9 cellular contexts compared by ENCODE assay signal in genomic region chr1:184745929-184746583, GRCh38. TPM values are rescaled to one million over a fixed set of nuclear protein-coding genes. Genes with fewer than 3 reads are reported as not detected.
A peak's percentile ranks its signal among the peaks of the same experiment; 100 is the strongest.
DNase-seq lines count a peak whose midpoint lies in the region; ATAC-seq and TF ChIP-seq lines count a peak whose summit lies in the region.
"Had no signal": no experiment of that assay in that cellular context is flagged by ENCODE, and none has a peak within 500 bp of the region (broad histone marks: within the 10 kb centered on the region; RNA-seq: fewer than 3 reads in every experiment).

No MANE protein-coding gene starts in this region.

- peak in 2 of 5 donors; percentile 11 to 34 for DNase-seq in CD8-positive, alpha-beta memory T cell
- peak in 4 of 34 experiments; percentile 2 to 29 (median 4) for DNase-seq in T-cell
- no peak for DNase-seq in epidermal melanocyte (ENCODE audit: insufficient read length, low spot score)
- no peak for DNase-seq in SW 1271 (lab: John Stamatoyannopoulos, UW)
- DNase-seq: NCI-H2107 had no signal

- H3K4me1 ChIP-seq in CD8-positive, alpha-beta memory T cell (ENCODE audit: insufficient read depth, low read length) = peaks cover 48% of the 10 kb centered on the region
- peaks cover 3 to 16% (median 11%) of the 10 kb centered on the region in 4 donors for H3K4me1 ChIP-seq in liver (ENCODE audit: control insufficient read depth in 4 of 4, insufficient read depth in 4 of 4, low read length in 3 of 4)

- peaks cover 0 to 10% (median 2%) of the 10 kb centered on the region in 3 donors for H3K36me3 Mint-ChIP-seq in CD8-positive, alpha-beta memory T cell
- peaks cover 6% of the 10 kb centered on the region for H3K36me3 Mint-ChIP-seq in T-cell

- CTCF ChIA-PET in CD8-positive, alpha-beta memory T cell (lab: Charles Lee) = interaction anchor here (1.0 to 1.1 kb wide), 2 partner anchors 12 to 59 kb away, joined by 3 read pairs; no protein-coding TSS in a partner anchor
- CTCF ChIA-PET in T-cell (lab: Charles Lee) = interaction anchor here in 1 of 2 donors (0.9 to 1.0 kb wide), 2 partner anchors 8 to 10 kb away, joined by 3 read pairs; partner anchors contain the start of gene EDEM3

- H3K27me3 Mint-ChIP-seq in CD8-positive, alpha-beta memory T cell = no peaks in the 10 kb centered on the region
- H3K27me3 Mint-ChIP-seq in T-cell = no peaks in the 10 kb centered on the region

- H3K27me3 ChIP-seq in CD8-positive, alpha-beta memory T cell (ENCODE audit: insufficient read depth, low read length, poor library complexity, severe bottlenecking) = no peaks in the 10 kb centered on the region
- no peaks in the 10 kb centered on the region for H3K27me3 ChIP-seq in liver (ENCODE audit: control insufficient read depth in 4 of 4, insufficient read depth in 4 of 4, low read length in 3 of 4)

- H3K36me3 ChIP-seq in CD8-positive, alpha-beta memory T cell (ENCODE audit: insufficient read depth, low read length) = no peaks in the 10 kb centered on the region
- peaks cover 0 to 2% (median 0%) of the 10 kb centered on the region in 4 donors for H3K36me3 ChIP-seq in liver (ENCODE audit: control insufficient read depth in 4 of 4, insufficient read depth in 3 of 4, low read depth in 1 of 4, low read length in 3 of 4)

- no peak overlapping the region for H3K9ac ChIP-seq in liver (ENCODE audit: low read depth in 1 of 2, low read length in 2 of 2)

- peak overlapping the region; percentile 5 for H3K27ac ChIP-seq in CD8-positive, alpha-beta memory T cell (ENCODE audit: low read depth, low read length)
- no peak overlapping the region for H3K27ac ChIP-seq in liver (ENCODE audit: low read depth in 1 of 2, low read length in 2 of 2)

- H3K4me3 Mint-ChIP-seq in CD8-positive, alpha-beta memory T cell = peak overlapping the region; percentile 4 to 45 (median 26)
- H3K4me3 Mint-ChIP-seq in T-cell = peak overlapping the region; percentile 4 to 24 (median 17)

- 30% methylated on average over 4 of the region's 4 CpGs for WGBS in liver

- ATAC-seq in GM21786 (IDR thresholded peaks at IDR 0.05; ENCODE audit: unreplicated experiment) (peak; percentile 29), T-cell (replicated peaks in 1 of 4) (peak; percentile 46 to 58 (median 52)), GM19455 (IDR thresholded peaks at IDR 0.05; ENCODE audit: unreplicated experiment) (no peak), HG02763 (IDR thresholded peaks at IDR 0.05; ENCODE audit: unreplicated experiment) (no peak)

- H3K4me3 ChIP-seq in CD8-positive, alpha-beta memory T cell (ENCODE audit: low read length) = no peak overlapping the region
- no peak overlapping the region for H3K4me3 ChIP-seq in liver (ENCODE audit: low read depth in 1 of 3, low read length in 3 of 3)

- peaks cover 66 to 86% (median 84%) of the 10 kb centered on the region in 3 donors for H3K4me1 Mint-ChIP-seq in CD8-positive, alpha-beta memory T cell
- peaks cover 58 to 83% (median 80%) of the 10 kb centered on the region in 3 donors for H3K4me1 Mint-ChIP-seq in T-cell

- no peak for TF ChIP-seq CTCF in liver (IDR thresholded peaks at IDR 0.05; ENCODE audit: low read depth, low read length, missing input control)

- H3K9me3 Mint-ChIP-seq in CD8-positive, alpha-beta memory T cell = no peaks in the 10 kb centered on the region
- no peaks in the 10 kb centered on the region for H3K9me3 Mint-ChIP-seq in T-cell

- TF ChIP-seq RAD21 in liver (IDR thresholded peaks at IDR 0.05) = no peak

- H3K9me3 ChIP-seq in CD8-positive, alpha-beta memory T cell (ENCODE audit: low read length) = no peaks in the 10 kb centered on the region
- H3K9me3 ChIP-seq in liver (ENCODE audit: control insufficient read depth in 4 of 4, low read length in 3 of 4) = no peaks in the 10 kb centered on the region

- peak overlapping the region; percentile 30 to 90 (median 77) for H3K27ac Mint-ChIP-seq in CD8-positive, alpha-beta memory T cell
- H3K27ac Mint-ChIP-seq in T-cell = peak overlapping the region; percentile 88 to 91

- POLR2A ChIA-PET in CD8-positive, alpha-beta memory T cell (lab: Charles Lee) = no interaction called here
- POLR2A ChIA-PET in T-cell (lab: Charles Lee) = interaction anchor here in 1 of 2 donors (0.6 kb wide), 1 partner anchor 1857 kb away, joined by 3 read pairs; no protein-coding TSS in a partner anchor

TF ChIP-seq in liver, 16 proteins besides CTCF, POLR2A, EP300 and RAD21:
- TF ChIP-seq MAX (IDR thresholded peaks at IDR 0.05) (no peak), FOXA2 (IDR thresholded peaks at IDR 0.05) (no peak), SP1 (IDR thresholded peaks at IDR 0.05) (peak; percentile 18), TAF1 (conservative IDR thresholded peaks at IDR 0.05) (no peak), REST (IDR thresholded peaks at IDR 0.05) (no peak), RXRA (IDR thresholded peaks at IDR 0.05) (peak; percentile 32 to 57)
- TF ChIP-seq, protein P1, sequence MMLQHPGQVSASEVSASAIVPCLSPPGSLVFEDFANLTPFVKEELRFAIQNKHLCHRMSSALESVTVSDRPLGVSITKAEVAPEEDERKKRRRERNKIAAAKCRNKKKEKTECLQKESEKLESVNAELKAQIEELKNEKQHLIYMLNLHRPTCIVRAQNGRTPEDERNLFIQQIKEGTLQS (IDR thresholded peaks at IDR 0.05) = peak; percentile 20

RNA-seq across cellular contexts. Expression of gene EDEM3, which starts 8.6 kb away (rescaled TPM):
- 10 to 100 TPM; 20.1 to 24.9 TPM for total RNA-seq in CD8-positive, alpha-beta memory T cell
- 12.1 TPM for polyA plus RNA-seq in CD8-positive, alpha-beta memory T cell
- total RNA-seq in T-cell (10 to 100 TPM; 21.0 to 44.1 (median 39.1) TPM), liver (10 to 100 TPM; 32.9 to 53.8 TPM)
- 10 to 100 TPM; 11.7 to 14.5 TPM for polyA plus RNA-seq in liver

Comparison
In these comparisons a context has a peak if more than half of its experiments do, and no peak if none do; other contexts are left out.
1. ATAC-seq: peak in GM21786 (single experiment) and T-cell (4 of 4); none in GM19455 (single experiment) and HG02763 (single experiment).